In genomic region chr10:132248455-132249231, GRCh38 we compare ENCODE assay signal across 8 cellular contexts. TPM values are rescaled to one million over a fixed set of nuclear protein-coding genes. Genes with fewer than 3 reads are reported as not detected.
DNase-seq lines count a peak whose midpoint lies in the region; TF ChIP-seq lines count a peak whose summit lies in the region.

No MANE protein-coding gene starts in this region.

- H3K4me3 ChIP-seq in GM06990 (replicated peaks; ENCODE audit: low read depth, low read length) (peak overlapping the region; percentile 34), foreskin fibroblast (ENCODE audit: low read depth in 1 of 2, low read length in 2 of 2) (peak overlapping the region; percentile 34 to 62), skeletal muscle tissue (ENCODE audit: low read length in 3 of 3) (peak overlapping the region; percentile 65 to 71 (median 67))

- DNase-seq in GM06990 (ENCODE audit: extremely low read depth, insufficient read length) (no peak), NCI-H146 treated with DMSO at 0.1 percent for 48 hours (lab: John Stamatoyannopoulos, UW; ENCODE audit: unreplicated experiment) (peak; percentile 56), foreskin fibroblast (peak in 1 of 2 donors; percentile 29), NCI-H2171 (lab: John Stamatoyannopoulos, UW) (no peak), DMS114 treated with DMSO at 0.1 percent for 48 hours (lab: John Stamatoyannopoulos, UW; ENCODE audit: unreplicated experiment) (no peak), NCI-H510A (lab: John Stamatoyannopoulos, UW) (no peak)
- DNase-seq in activated CD8-positive, alpha-beta memory T cell treated with anti-CD3 and anti-CD28 coated beads, Interleukin-2, amount 50 U/mL, for 4 hours, result peak; percentile 34

- TF ChIP-seq CTCF in GM06990 (IDR thresholded peaks at IDR 0.05; ENCODE audit: insufficient read depth, low read length, poor library complexity, severe bottlenecking) (no peak), foreskin fibroblast (IDR thresholded peaks at IDR 0.05; ENCODE audit: low read depth, low read length) (no peak)

- H3K9ac ChIP-seq in skeletal muscle tissue (ENCODE audit: low read depth in 1 of 3, low read length in 3 of 3), result peak overlapping the region in 1 of 3 donors; percentile 54

- H3K27me3 ChIP-seq in GM06990 (replicated peaks; ENCODE audit: control insufficient read depth, insufficient read depth, low read length) (no peaks in the 10 kb centered on the region), skeletal muscle tissue (ENCODE audit: control insufficient read depth in 3 of 3, insufficient read depth in 3 of 3, low read length in 3 of 3) (peaks cover 0 to 11% (median 0%) of the 10 kb centered on the region in 3 donors)

- H3K9me3 ChIP-seq in skeletal muscle tissue (ENCODE audit: control insufficient read depth in 3 of 3, low read length in 3 of 3), result no peaks in the 10 kb centered on the region

- no peak overlapping the region for H3K27ac ChIP-seq in skeletal muscle tissue (ENCODE audit: low read depth, low read length)

- H3K4me1 ChIP-seq in skeletal muscle tissue (ENCODE audit: control insufficient read depth in 3 of 3, insufficient read depth in 3 of 3, low read length in 3 of 3), result peaks cover 3 to 6% (median 4%) of the 10 kb centered on the region in 3 donors

- H3K36me3 ChIP-seq in GM06990 (ENCODE audit: control insufficient read depth, insufficient read depth, low read length), result no peaks in the 10 kb centered on the region
- H3K36me3 ChIP-seq in skeletal muscle tissue (ENCODE audit: control insufficient read depth in 3 of 3, insufficient read depth in 3 of 3, low read length in 3 of 3), result no peaks in the 10 kb centered on the region

RNA-seq across cellular contexts. Expression of gene STK32C, which starts 59.1 kb away (rescaled TPM):
- 8.4 TPM for total RNA-seq in skeletal muscle tissue

Comparison
In these comparisons a context has a peak if more than half of its experiments do, and no peak if none do; other contexts are left out.
1. DNase-seq: peak in NCI-H146 treated with DMSO at 0.1 percent for 48 hours (single experiment) and activated CD8-positive, alpha-beta memory T cell treated with anti-CD3 and anti-CD28 coated beads, Interleukin-2, amount 50 U/mL, for 4 hours (single experiment); none in GM06990 (single experiment), NCI-H2171 (single experiment), DMS114 treated with DMSO at 0.1 percent for 48 hours (single experiment) and NCI-H510A (single experiment).
2. Peak in every context shown above with its lines, with median percentiles within 50 percentile points of each other: H3K4me3 ChIP-seq.